Comparison of ENCODE assay signal across 9 cellular contexts in the genomic region with DNA sequence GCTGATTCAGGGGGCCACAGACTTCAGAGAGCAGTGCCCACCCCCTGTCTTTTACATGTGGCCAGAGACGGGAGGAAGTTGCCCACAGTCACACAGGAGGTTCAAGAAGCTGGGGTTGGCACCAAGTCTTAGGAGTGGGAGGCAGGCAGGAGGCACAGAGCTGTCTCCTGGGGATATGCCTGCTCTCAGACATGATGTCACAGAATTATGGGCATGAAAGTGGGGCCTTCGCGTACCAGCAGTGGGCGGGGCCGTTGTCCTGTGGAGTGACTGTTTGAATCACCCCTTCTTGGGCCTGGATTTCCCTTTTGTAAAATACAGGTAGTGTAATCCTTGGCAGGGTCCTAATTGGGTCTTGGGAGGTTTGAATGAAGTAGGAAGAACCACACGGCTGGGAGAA.
A peak's percentile ranks its signal among the peaks of the same experiment; 100 is the strongest.
DNase-seq lines count a peak whose midpoint lies in the region; ATAC-seq and TF ChIP-seq lines count a peak whose summit lies in the region.
"Had no signal": no experiment of that assay in that cellular context is flagged by ENCODE, and none has a peak within 500 bp of the region (broad histone marks: within the 10 kb centered on the region; RNA-seq: fewer than 3 reads in every experiment).

No MANE protein-coding gene starts in this region.

- ATAC-seq in GM19372 (IDR thresholded peaks at IDR 0.05; ENCODE audit: low read depth, unreplicated experiment) (peak; percentile 29), HG03439 (IDR thresholded peaks at IDR 0.05; ENCODE audit: unreplicated experiment) (peak; percentile 36)
- ATAC-seq in central memory CD8-positive, alpha-beta T cell (replicated peaks; ENCODE audit: extremely low read depth, poor library complexity, severe bottlenecking): peak; percentile 15

- H3K27ac ChIP-seq in AG04450 (ENCODE audit: low read depth, low read length) (peak overlapping the region; percentile 93), rectal smooth muscle tissue (ENCODE audit: low read depth, low read length) (peak overlapping the region; percentile 65)

- no peaks in the 10 kb centered on the region for H3K9me3 ChIP-seq in AG04450 (ENCODE audit: control insufficient read depth, insufficient read depth, low read length)

- CTCF ChIA-PET in AG04450 (lab: Charles Lee): interaction anchor here (0.6 kb wide), 1 partner anchor 115 kb away, joined by 3 read pairs; no protein-coding TSS in a partner anchor

- H3K36me3 Mint-ChIP-seq in central memory CD8-positive, alpha-beta T cell (ENCODE audit: insufficient read depth): peaks cover 1% of the 10 kb centered on the region
- H3K36me3 Mint-ChIP-seq: activated naive CD8-positive, alpha-beta T cell had no signal

- H3K27me3 Mint-ChIP-seq in central memory CD8-positive, alpha-beta T cell: no peaks in the 10 kb centered on the region
- H3K27me3 Mint-ChIP-seq: activated naive CD8-positive, alpha-beta T cell had no signal

- H3K4me3 Mint-ChIP-seq in central memory CD8-positive, alpha-beta T cell: peak overlapping the region; percentile 38
- H3K4me3 Mint-ChIP-seq: activated naive CD8-positive, alpha-beta T cell had no signal

- no peak for TF ChIP-seq CTCF in AG04450 (IDR thresholded peaks at IDR 0.05; ENCODE audit: low read depth, low read length)

- no peaks in the 10 kb centered on the region for H3K27me3 ChIP-seq in AG04450 (ENCODE audit: control insufficient read depth, insufficient read depth, low read length)
- no peaks in the 10 kb centered on the region for H3K27me3 ChIP-seq in rectal smooth muscle tissue (ENCODE audit: control insufficient read depth, insufficient read depth, low read length)

- DNase-seq in AG04450 (ENCODE audit: low read depth, low spot score) (no peak), NCI-H187 (lab: John Stamatoyannopoulos, UW) (no peak), COLO668 (lab: John Stamatoyannopoulos, UW; ENCODE audit: unreplicated experiment) (no peak)
- DNase-seq in central memory CD8-positive, alpha-beta T cell (ENCODE audit: low spot score in 2 of 2): no peak
- DNase-seq in activated CD8-positive, alpha-beta memory T cell treated with anti-CD3 and anti-CD28 coated beads for 24 hours: no peak

- POLR2A ChIA-PET in AG04450 (lab: Yijun Ruan, JAX): no interaction called here

- H3K4me1 ChIP-seq in rectal smooth muscle tissue (ENCODE audit: control insufficient read depth, insufficient read depth, low read length): peaks cover 47% of the 10 kb centered on the region

- H3K9me3 Mint-ChIP-seq in central memory CD8-positive, alpha-beta T cell: no peaks in the 10 kb centered on the region

- H3K4me3 ChIP-seq in AG04450 (ENCODE audit: low read depth, low read length) (no peak overlapping the region), rectal smooth muscle tissue (ENCODE audit: low read length) (no peak overlapping the region)

- peaks cover 75% of the 10 kb centered on the region for H3K4me1 Mint-ChIP-seq in central memory CD8-positive, alpha-beta T cell

- H3K27ac Mint-ChIP-seq in central memory CD8-positive, alpha-beta T cell (ENCODE audit: low read depth): peak overlapping the region; percentile 91
- H3K27ac Mint-ChIP-seq: activated naive CD8-positive, alpha-beta T cell had no signal

- H3K9ac ChIP-seq in rectal smooth muscle tissue (ENCODE audit: low read length): no peak overlapping the region

- no peaks in the 10 kb centered on the region for H3K36me3 ChIP-seq in rectal smooth muscle tissue (ENCODE audit: control insufficient read depth, insufficient read depth, low read length)
